In the genomic region with DNA sequence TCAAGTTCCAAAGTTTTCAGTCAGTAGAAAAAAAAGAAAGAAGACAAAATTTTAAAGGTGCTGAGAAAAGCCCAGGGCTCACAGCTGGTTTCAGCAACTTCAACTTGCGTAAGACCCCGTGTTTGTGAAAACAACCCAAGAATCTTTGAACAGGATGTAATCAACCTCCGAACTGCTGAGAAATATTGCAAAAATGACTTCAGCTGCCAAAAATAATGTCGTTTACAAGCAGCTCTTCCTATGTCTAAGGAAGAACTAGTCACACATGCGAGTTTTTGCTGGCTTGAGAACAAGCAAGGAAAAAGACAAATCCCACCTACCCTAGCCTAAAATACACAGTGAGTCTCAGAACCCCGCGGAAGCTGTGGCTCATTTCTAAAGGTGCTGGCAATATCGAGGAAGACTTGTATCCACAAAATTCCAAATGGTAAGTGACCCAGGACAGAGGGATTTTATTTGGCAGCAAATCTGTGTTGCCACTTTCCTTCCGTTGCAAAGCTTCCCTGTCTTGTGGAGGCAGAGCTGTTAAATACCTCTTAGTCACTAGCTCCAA, we compare ENCODE assay signal across 10 cellular contexts. TPM values are rescaled to one million over a fixed set of nuclear protein-coding genes. Genes with fewer than 3 reads are reported as not detected.
DNase-seq lines count a peak whose midpoint lies in the region; ATAC-seq, FAIRE-seq and TF ChIP-seq lines count a peak whose summit lies in the region.
"Had no signal": no experiment of that assay in that cellular context is flagged by ENCODE, and none has a peak within 500 bp of the region (broad histone marks: within the 10 kb centered on the region; RNA-seq: fewer than 3 reads in every experiment).

No MANE protein-coding gene starts in this region.

- peak overlapping the region; percentile 79 for H3K4me3 ChIP-seq in ACC112 (ENCODE audit: low read depth, low read length)
- H3K4me3 ChIP-seq in esophagus muscularis mucosa = peak overlapping the region; percentile 47 to 60 (median 56)
- peak overlapping the region; percentile 54 to 71 for H3K4me3 ChIP-seq in muscle layer of colon (ENCODE audit: low read depth in 1 of 2, low read length in 2 of 2)
- no peak overlapping the region for H3K4me3 ChIP-seq in BE2C (ENCODE audit: low read depth, low read length)

- FAIRE-seq in GM12892 (lab: Jason Lieb, UNC) = no peak
- FAIRE-seq: A204.1 had no signal

- no peaks in the 10 kb centered on the region for H3K79me2 ChIP-seq in ACC112 (ENCODE audit: control insufficient read depth, insufficient read depth, low read length, unreplicated experiment)

- ATAC-seq in GM19328 (IDR thresholded peaks at IDR 0.05; ENCODE audit: unreplicated experiment) = no peak

- no peaks in the 10 kb centered on the region for H3K36me3 ChIP-seq in ACC112 (ENCODE audit: insufficient read depth, low read length)
- H3K36me3 ChIP-seq in esophagus muscularis mucosa = no peaks in the 10 kb centered on the region
- no peaks in the 10 kb centered on the region for H3K36me3 ChIP-seq in muscle layer of colon (ENCODE audit: insufficient read depth, low read length)
- H3K36me3 ChIP-seq in BE2C = no peaks in the 10 kb centered on the region

- 12% methylated on average over 9 of the region's 9 CpGs for WGBS in esophagus muscularis mucosa

- no peak for TF ChIP-seq POLR2A in esophagus muscularis mucosa (IDR thresholded peaks at IDR 0.05; ENCODE audit: low read depth)
- no peak for TF ChIP-seq POLR2A in GM12892 (IDR thresholded peaks at IDR 0.05; ENCODE audit: low read depth, low read length)

- H3K27me3 ChIP-seq in ACC112 (ENCODE audit: insufficient read depth, low read length) (no peaks in the 10 kb centered on the region), esophagus muscularis mucosa (no peaks in the 10 kb centered on the region), muscle layer of colon (ENCODE audit: control insufficient read depth in 1 of 2, insufficient read depth in 2 of 2, low read length in 2 of 2) (no peaks in the 10 kb centered on the region), BE2C (no peaks in the 10 kb centered on the region)

- H3K9me3 ChIP-seq in esophagus muscularis mucosa = no peaks in the 10 kb centered on the region
- no peaks in the 10 kb centered on the region for H3K9me3 ChIP-seq in muscle layer of colon (ENCODE audit: low read length)
- H3K9me3 ChIP-seq in BE2C = no peaks in the 10 kb centered on the region

- H3K9ac ChIP-seq in muscle layer of colon (ENCODE audit: low read length) = peak overlapping the region; percentile 77

- H3K4me1 ChIP-seq in ACC112 (ENCODE audit: control insufficient read depth, insufficient read depth, low read length, unreplicated experiment) (peaks cover 8% of the 10 kb centered on the region), esophagus muscularis mucosa (peaks cover 0 to 41% (median 34%) of the 10 kb centered on the region in 4 donors), muscle layer of colon (ENCODE audit: insufficient read depth, low read length) (peaks cover 4% of the 10 kb centered on the region), BE2C (no peaks in the 10 kb centered on the region; the same call in 1 of the 2 replicates)

- no peak for TF ChIP-seq EP300 in esophagus muscularis mucosa (IDR thresholded peaks at IDR 0.05)

- intact Hi-C loops in esophagus muscularis mucosa (cut with DNase I) = loop anchor here (10.0 kb wide), 1 partner anchor 287 kb away; no protein-coding TSS in a partner anchor

- DNase-seq in NOMO-1 (lab: John Stamatoyannopoulos, UW; ENCODE audit: unreplicated experiment in 2 of 2) (peak; percentile 71 to 87), esophagus muscularis mucosa (ENCODE audit: extremely low spot score) (no peak), BE2C (no peak), GM12892 (ENCODE audit: insufficient read length) (no peak)
- no peak for DNase-seq in stimulated activated naive CD4-positive, alpha-beta T cell treated with Interleukin-2 at 50 U/mL for 16 hours (lab: John Stamatoyannopoulos, UW)
- DNase-seq: stimulated activated CD4-positive, alpha-beta T cell treated with anti-CD3 and anti-CD28 coated beads, Interleukin-2, amount 100 ng/mL, for 24 hours had no signal

- TF ChIP-seq CTCF in esophagus muscularis mucosa (IDR thresholded peaks at IDR 0.05) = no peak
- no peak for TF ChIP-seq CTCF in BE2C (IDR thresholded peaks at IDR 0.05; ENCODE audit: low read depth, low read length)

- H2AFZ ChIP-seq in ACC112 (ENCODE audit: low read length, unreplicated experiment) = peak overlapping the region; percentile 72

- peak overlapping the region; percentile 74 for H3K27ac ChIP-seq in ACC112 (ENCODE audit: low read depth, low read length)
- H3K27ac ChIP-seq in esophagus muscularis mucosa (replicated peaks in 1 of 4) = peak overlapping the region; percentile 75 to 82 (median 79)
- peak overlapping the region; percentile 77 for H3K27ac ChIP-seq in muscle layer of colon (ENCODE audit: low read depth, low read length)

RNA-seq across cellular contexts. Expression of a gene that starts 59.8 kb away (rescaled TPM):
- total RNA-seq in esophagus muscularis mucosa = 100 to 1,000 TPM; 105 to 166 (median 157) TPM
- 3.1 TPM for polyA plus RNA-seq in BE2C (2012; ENCODE audit: insufficient read depth, insufficient read length, low read depth)
- 0.25 TPM for polyA plus RNA-seq in GM12892 (2012; ENCODE audit: missing spikeins)

Comparison
In these comparisons a context has a peak if more than half of its experiments do, and no peak if none do; other contexts are left out.
1. DNase-seq: peak in NOMO-1 (2 of 2); none in esophagus muscularis mucosa (single experiment), BE2C (single experiment), GM12892 (single experiment) and stimulated activated naive CD4-positive, alpha-beta T cell treated with Interleukin-2 at 50 U/mL for 16 hours (single experiment).
2. Peak in every context shown above with its lines, with median percentiles within 50 percentile points of each other: H3K27ac ChIP-seq.